7 cellular contexts compared by ENCODE assay signal in genomic region chr1:113043144-113043488, GRCh38. TPM values are rescaled to one million over a fixed set of nuclear protein-coding genes. Genes with fewer than 3 reads are reported as not detected.
DNase-seq lines count a peak whose midpoint lies in the region; ATAC-seq, FAIRE-seq and TF ChIP-seq lines count a peak whose summit lies in the region.
"Not testable (repeated sequence)": the region's sequence is repeated elsewhere in the genome, so short reads cannot be mapped to it uniquely, and the experiment has no call there.

No MANE protein-coding gene starts in this region.

- in situ Hi-C loops in GM12878 (cut with MboI) = loop anchor here (5.0 kb wide), 3 partner anchors 161 to 326 kb away; partner anchors contain the start of gene PPM1J

- H3K4me1 Mint-ChIP-seq in HFFc6 (ENCODE audit: low read depth) = peaks cover 35% of the 10 kb centered on the region
- H3K4me1 Mint-ChIP-seq in endodermal cell = peaks cover 54% of the 10 kb centered on the region
- peaks cover 48 to 56% of the 10 kb centered on the region in 2 donors for H3K4me1 Mint-ChIP-seq in natural killer cell treated with Interleukin-12 subunit alpha and Interleukin-12 subunit beta and Interleukin-15 and Interleukin-18, amount 100 ng/mL, for 72 hours (ENCODE audit: low read depth in 2 of 2)

- TF ChIP-seq RAD21 in GM12878 (IDR thresholded peaks at IDR 0.05; ENCODE audit: insufficient read depth, low read depth, low read length) = not testable (repeated sequence)

- CTCF ChIA-PET in GM12878 (lab: Yijun Ruan, JAX) = interaction anchor here (0.9 to 5.5 kb wide), 31 partner anchors 10 to 652 kb away, joined by 3 to 196 read pairs (median 8); partner anchors contain the start of genes CAPZA1, LRIG2, PPM1J and SLC16A1

- H3K36me3 Mint-ChIP-seq in HFFc6 (ENCODE audit: low read depth); endodermal cell (ENCODE audit: low read depth); natural killer cell treated with Interleukin-12 subunit alpha and Interleukin-12 subunit beta and Interleukin-15 and Interleukin-18, amount 100 ng/mL, for 72 hours: not testable (repeated sequence)

- not testable (repeated sequence) for H3K9me3 ChIP-seq in RWPE2 (ENCODE audit: severe bottlenecking); GM12878 (replicated peaks; ENCODE audit: control insufficient read depth, insufficient read depth, low read length); endodermal cell (ENCODE audit: control insufficient read depth, low read length); iPS-20b (ENCODE audit: insufficient read depth, low read depth, low read length); spleen

- H3K79me2 ChIP-seq in GM12878 (ENCODE audit: control insufficient read depth, insufficient read depth, low read length) = not testable (repeated sequence)

- H3K27ac Mint-ChIP-seq in HFFc6 (peak overlapping the region; percentile 92), endodermal cell (peak overlapping the region; percentile 98)
- peak overlapping the region; percentile 64 for H3K27ac Mint-ChIP-seq in natural killer cell treated with Interleukin-12 subunit alpha and Interleukin-12 subunit beta and Interleukin-15 and Interleukin-18, amount 100 ng/mL, for 72 hours

- peak overlapping the region; percentile 54 for H2AFZ ChIP-seq in GM12878 (ENCODE audit: control insufficient read depth, low read depth, low read length)

- intact Hi-C loops in GM12878 (cut with micrococcal nuclease; ENCODE audit: unreplicated experiment) = loop anchor here (2.0 kb wide), 1 partner anchor 88 kb away; no protein-coding TSS in a partner anchor
- intact Hi-C loops in spleen (cut with DNase I; ENCODE audit: low total_unique reads) = loop anchor here (10.0 kb wide), 1 partner anchor 158 kb away; no protein-coding TSS in a partner anchor

- not testable (repeated sequence) for H3K27me3 Mint-ChIP-seq in HFFc6 (ENCODE audit: insufficient read depth); endodermal cell (ENCODE audit: insufficient read depth); natural killer cell treated with Interleukin-12 subunit alpha and Interleukin-12 subunit beta and Interleukin-15 and Interleukin-18, amount 100 ng/mL, for 72 hours

- not testable (repeated sequence) for DNase-seq in HFFc6; RWPE2 (ENCODE audit: low spot score); GM12878 (ENCODE audit: low read depth, low spot score); endodermal cell; natural killer cell treated with Interleukin-12 subunit alpha and Interleukin-12 subunit beta and Interleukin-15 and Interleukin-18, amount 100 ng/mL, for 72 hours (ENCODE audit: low spot score); spleen

- not testable (repeated sequence) for ATAC-seq in RWPE2 (ENCODE audit: low read depth); GM12878; natural killer cell treated with Interleukin-12 subunit alpha and Interleukin-12 subunit beta and Interleukin-15 and Interleukin-18, amount 100 ng/mL, for 72 hours

- peaks cover 14% of the 10 kb centered on the region for H3K4me1 ChIP-seq in RWPE2 (ENCODE audit: insufficient read depth, poor library complexity, severe bottlenecking)
- H3K4me1 ChIP-seq in GM12878 (ENCODE audit: control insufficient read depth, insufficient read depth, low read length) = peaks cover 29% of the 10 kb centered on the region
- H3K4me1 ChIP-seq in endodermal cell (ENCODE audit: control insufficient read depth, insufficient read depth, low read length) = peaks cover 20% of the 10 kb centered on the region
- peaks cover 27% of the 10 kb centered on the region for H3K4me1 ChIP-seq in iPS-20b (ENCODE audit: insufficient read depth, low read length)
- peaks cover 4 to 46% (median 27%) of the 10 kb centered on the region in 6 donors for H3K4me1 ChIP-seq in spleen

- not testable (repeated sequence) for TF ChIP-seq EP300 in GM12878 (IDR thresholded peaks at IDR 0.05; ENCODE audit: borderline replicate concordance in 1 of 2, control insufficient read depth in 1 of 2, low read depth in 2 of 2, low read length in 2 of 2)

- peak overlapping the region; percentile 57 for H3K27ac ChIP-seq in RWPE2 (ENCODE audit: poor library complexity, severe bottlenecking)
- peak overlapping the region; percentile 17; the same call in 1 of the 2 replicates for H3K27ac ChIP-seq in GM12878 (ENCODE audit: control insufficient read depth, insufficient read depth)
- H3K27ac ChIP-seq in endodermal cell (ENCODE audit: low read depth, low read length) = not testable (repeated sequence)
- peak overlapping the region; percentile 99 for H3K27ac ChIP-seq in iPS-20b (ENCODE audit: low read length)
- H3K27ac ChIP-seq in spleen = peak overlapping the region in 7 of 8 donors; percentile 4 to 64 (median 61)

- H3K9ac ChIP-seq in GM12878 (ENCODE audit: control insufficient read depth, insufficient read depth, low read length) = peak overlapping the region; percentile 29; the same call in 1 of the 2 replicates
- H3K9ac ChIP-seq in endodermal cell (ENCODE audit: extremely low read depth, low read length, poor library complexity, severe bottlenecking) = peak overlapping the region; percentile 27
- peak overlapping the region; percentile 81 for H3K9ac ChIP-seq in iPS-20b (ENCODE audit: low read depth, low read length)

- H3K4me2 ChIP-seq in GM12878 (ENCODE audit: control insufficient read depth, insufficient read depth) = 0 out of 2 replicates have a peak overlapping the region, but pooled peaks have one; percentile 56

- SMC1A ChIA-PET in GM12878 (lab: Charles Lee; ENCODE audit: uncharacterized antibody, unreplicated experiment) = interaction anchor here (0.9 to 5.7 kb wide), 35 partner anchors 10 to 652 kb away, joined by 3 to 150 read pairs (median 6); partner anchors contain the start of genes LRIG2, PPM1J and SLC16A1

- H3K36me3 ChIP-seq in RWPE2 (ENCODE audit: low read depth); GM12878 (ENCODE audit: control insufficient read depth in 2 of 2, insufficient read depth in 2 of 2, low read length in 1 of 2); endodermal cell (ENCODE audit: control insufficient read depth, insufficient read depth, low read length); iPS-20b (ENCODE audit: insufficient read depth, low read depth, low read length); spleen: not testable (repeated sequence)

- not testable (repeated sequence) for TF ChIP-seq POLR2A in GM12878 (IDR thresholded peaks at IDR 0.05; ENCODE audit: low read depth, low read length); spleen (IDR thresholded peaks at IDR 0.05)

- H3K27me3 ChIP-seq in RWPE2 (ENCODE audit: insufficient read depth, poor library complexity, severe bottlenecking); GM12878 (replicated peaks in 1 of 2; ENCODE audit: control insufficient read depth in 2 of 2, insufficient read depth in 2 of 2, low read length in 1 of 2); endodermal cell (ENCODE audit: control insufficient read depth, insufficient read depth, low read length, poor library complexity, severe bottlenecking); iPS-20b (ENCODE audit: insufficient read depth, low read length); spleen (replicated peaks in 1 of 7): not testable (repeated sequence)

- RAD21 ChIA-PET in GM12878 (lab: Charles Lee; ENCODE audit: unreplicated experiment) = interaction anchor here (0.6 to 4.1 kb wide), 23 partner anchors 9 to 327 kb away, joined by 3 to 105 read pairs (median 5); partner anchors contain the start of genes LRIG2, PPM1J and SLC16A1

- WGBS in GM12878 (ENCODE audit: insufficient coverage, insufficient replicate concordance, low lambda C conversion rate, missing lambda C conversion rate) = 72% methylated on average over 12 of the region's 12 CpGs
- WGBS in endodermal cell (ENCODE audit: insufficient coverage in 1 of 2, insufficient read length in 1 of 2), 2 experiments = 65 to 72% methylated on average over 12 of the region's 12 CpGs
- WGBS in spleen, 5 donors = 70 to 79% (median 72%) methylated on average over 12 of the region's 12 CpGs

- not testable (repeated sequence) for H3K4me3 ChIP-seq in RWPE2 (ENCODE audit: severe bottlenecking); GM12878; endodermal cell (ENCODE audit: low read length); iPS-20b (ENCODE audit: low read length); spleen

- not testable (repeated sequence) for BruUV-seq in GM12878 (replicated peaks; lab: Mats Ljungman, UMichigan)

- peak overlapping the region; percentile 68 for H3K4me3 Mint-ChIP-seq in HFFc6
- H3K4me3 Mint-ChIP-seq in endodermal cell = peak overlapping the region; percentile 20
- H3K4me3 Mint-ChIP-seq in natural killer cell treated with Interleukin-12 subunit alpha and Interleukin-12 subunit beta and Interleukin-15 and Interleukin-18, amount 100 ng/mL, for 72 hours = peak overlapping the region; percentile 71

- H4K20me1 ChIP-seq in GM12878 (ENCODE audit: control insufficient read depth, insufficient read depth) = not testable (repeated sequence)

- H3K9me3 Mint-ChIP-seq in HFFc6; endodermal cell; natural killer cell treated with Interleukin-12 subunit alpha and Interleukin-12 subunit beta and Interleukin-15 and Interleukin-18, amount 100 ng/mL, for 72 hours: not testable (repeated sequence)

- not testable (repeated sequence) for TF ChIP-seq CTCF in HFFc6 (IDR thresholded peaks at IDR 0.05); RWPE2 (IDR thresholded peaks at IDR 0.05; ENCODE audit: poor library complexity, severe bottlenecking); GM12878 (IDR thresholded peaks at IDR 0.05 in 2 of 3, conservative IDR thresholded peaks at IDR 0.05 in 1 of 3; ENCODE audit: control insufficient read depth in 2 of 3, extremely low read depth in 1 of 3, insufficient read depth in 1 of 3, low read depth in 3 of 3, low read length in 3 of 3); endodermal cell (conservative IDR thresholded peaks at IDR 0.05); spleen (IDR thresholded peaks at IDR 0.05 in 8 of 11, conservative IDR thresholded peaks at IDR 0.05 in 3 of 11)

- FAIRE-seq in GM12878 (lab: Jason Lieb, UNC) = not testable (repeated sequence)

- POLR2A ChIA-PET in GM12878 (lab: Charles Lee) = interaction anchor here (1.2 to 1.6 kb wide), 4 partner anchors 29 to 328 kb away, joined by 4 to 6 read pairs (median 6); partner anchors contain the start of gene PPM1J

RNA-seq across cellular contexts. Expression of gene LRIG2, which starts 29.9 kb away (rescaled TPM):
- 1 to 10 TPM; 5.6 to 8.5 (median 7.4) TPM for total RNA-seq in HFFc6 (2021; fragmentation: NEBNext Ultra II Directional; extraction: Animal tissue kit (Norgen Biotek cat#: 25700))
- 78.4 and 80.4 TPM in 2 replicates for total RNA-seq in GM12878 (2013; cell fraction: nucleolus; rRNA removed)
- 8.4 and 8.5 TPM in 2 replicates for total RNA-seq in GM12878 (2014; rRNA removed)
- total RNA-seq in GM12878 (2014; rRNA removed; fragmentation: Illumina TruSeq; extraction: Trizol) = 6.7 and 7.7 TPM in 2 replicates
- 4.3 and 7.6 TPM in 2 replicates for total RNA-seq in GM12878 (2021)
- polyA plus RNA-seq in GM12878 (2011; ENCODE audit: low read depth) = 4.2 TPM
- polyA plus RNA-seq in GM12878 (2011; rRNA removed) = 11.8 and 13.9 TPM in 2 replicates
- 7.8 and 10.1 TPM in 2 replicates for polyA plus RNA-seq in GM12878 (2011; cell fraction: cytosol; rRNA removed)
- 10.9 and 14.3 TPM in 2 replicates for polyA plus RNA-seq in GM12878 (2011; cell fraction: nucleus; rRNA removed)
- polyA plus RNA-seq in GM12878 (2012) = 4.3 and 4.9 TPM in 2 replicates
- polyA plus RNA-seq in GM12878 (2014; fragmentation: Illumina TruSeq; extraction: Trizol) = 5.3 and 6.0 TPM in 2 replicates
- 1 to 10 TPM in 1 of 2 experiments, under 1 TPM in 1; 0.77 to 1.3 TPM for polyA plus RNA-seq in GM12878 (2014; fragmentation: Nextera tagmentation; extraction: Ambion mirVana)
- polyA plus RNA-seq in GM12878 (2014; rRNA removed) = 4.9 and 5.2 TPM in 2 replicates
- 1 to 10 TPM; 4.6 TPM for polyA plus RNA-seq in GM12878 (2016; fragmentation: Nextera tagmentation; extraction: Ambion mirVana)
- polyA minus RNA-seq in GM12878 (2011; rRNA and poly(A)+ RNA removed) = 21.4 and 24.0 TPM in 2 replicates
- 3.5 and 7.3 TPM in 2 replicates for polyA minus RNA-seq in GM12878 (2011; cell fraction: cytosol; rRNA and poly(A)+ RNA removed)
- 10.3 and 11.5 TPM in 2 replicates for polyA minus RNA-seq in GM12878 (2011; cell fraction: nucleus; rRNA and poly(A)+ RNA removed)
- total RNA-seq in endodermal cell = 10 to 100 TPM; 21.2 to 23.0 TPM
- 12.9 TPM for polyA plus RNA-seq in endodermal cell (2013, experiment 1 of 2)
- 12.8 TPM for polyA plus RNA-seq in endodermal cell (2013, experiment 2 of 2)
- total RNA-seq in natural killer cell treated with Interleukin-12 subunit alpha and Interleukin-12 subunit beta and Interleukin-15 and Interleukin-18, amount 100 ng/mL, for 72 hours = 10 to 100 TPM; 13.0 to 20.8 TPM
- total RNA-seq in spleen = 10 to 100 TPM; 20.7 to 68.7 (median 23.7) TPM
- polyA plus RNA-seq in spleen = 1 to 10 TPM; 3.4 to 5.5 (median 4.3) TPM

Comparison
In these comparisons a context has a peak if more than half of its experiments do, and no peak if none do; other contexts are left out.
1. H3K4me3 Mint-ChIP-seq: peak in every context shown above with its lines; median percentile 71 in natural killer cell treated with Interleukin-12 subunit alpha and Interleukin-12 subunit beta and Interleukin-15 and Interleukin-18, amount 100 ng/mL, for 72 hours; 68 in HFFc6; 20 in endodermal cell.
2. H3K9ac ChIP-seq: peak in every context shown above with its lines; median percentile 81 in iPS-20b; 29 in GM12878; 27 in endodermal cell.